Comparison of ENCODE assay signal across 13 cellular contexts in the genomic region with DNA sequence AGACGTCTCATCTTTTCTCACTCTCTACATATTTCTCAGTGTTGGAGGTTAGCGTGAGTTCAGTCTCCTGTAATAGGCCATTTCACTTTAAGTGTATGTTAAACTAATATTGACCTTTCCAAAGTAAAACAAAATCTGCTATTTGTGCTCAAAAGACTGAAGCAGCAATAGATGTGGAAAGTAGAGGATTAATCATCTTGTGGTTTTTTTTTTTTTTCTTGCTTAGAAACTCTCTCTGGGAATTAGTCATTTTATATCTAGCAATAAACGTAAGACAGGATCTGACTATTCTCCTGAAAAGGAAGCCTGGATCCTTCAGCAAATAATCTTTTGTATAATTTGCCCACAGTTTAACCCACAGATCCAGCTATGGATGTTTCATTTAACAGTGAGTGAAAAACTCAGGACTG.
DNase-seq lines count a peak whose midpoint lies in the region; ATAC-seq, FAIRE-seq and TF ChIP-seq lines count a peak whose summit lies in the region.
"Had no signal": no experiment of that assay in that cellular context is flagged by ENCODE, and none has a peak within 500 bp of the region (broad histone marks: within the 10 kb centered on the region; RNA-seq: fewer than 3 reads in every experiment).

No MANE protein-coding gene starts in this region.

- H3K4me2 ChIP-seq in PC-3 (ENCODE audit: low read length): peak overlapping the region; percentile 49

- DNase-seq in activated CD4-positive, alpha-beta T cell treated with anti-CD3 and anti-CD28 coated beads for 36 hours: no peak
- no peak for DNase-seq in activated CD4-positive, alpha-beta T cell treated with anti-CD3 and anti-CD28 coated beads, Interleukin-2, amount 50 U/mL, for 1 hour
- DNase-seq in PC-3 (peak; percentile 100), dedifferentiated amniotic fluid mesenchymal stem cell (ENCODE audit: extremely low spot score) (peak; percentile 38), pulmonary artery endothelial cell (ENCODE audit: low read depth, low spot score) (peak; percentile 61), C1 segment of cervical spinal cord (lab: John Stamatoyannopoulos, UW) (no peak), GM12892 (ENCODE audit: insufficient read length) (no peak), NCI-H2171 (lab: John Stamatoyannopoulos, UW) (no peak)
- DNase-seq: activated CD4-positive, alpha-beta T cell treated with anti-CD3 and anti-CD28 coated beads for 4 hours; NCI-H187 treated with DMSO at 0.1 percent for 48 hours; Peyer's patch; retina had no signal

- no TSS peak for BruUV-seq in PC-3 (replicated peaks; lab: Mats Ljungman, UMichigan)

- H3K4me1 Mint-ChIP-seq in activated CD4-positive, alpha-beta T cell treated with anti-CD3 and anti-CD28 coated beads for 36 hours: peaks cover 55% of the 10 kb centered on the region

- CTCF ChIA-PET in activated CD4-positive, alpha-beta T cell treated with anti-CD3 and anti-CD28 coated beads for 36 hours (lab: Charles Lee): interaction anchor here (0.6 kb wide), 1 partner anchor 120 kb away, joined by 3 read pairs; no protein-coding TSS in a partner anchor
- CTCF ChIA-PET in PC-3 (lab: Charles Lee): interaction anchor here (0.5 to 2.5 kb wide), 7 partner anchors 19 to 1873 kb away, joined by 3 to 31 read pairs (median 3); no protein-coding TSS in a partner anchor

- peaks cover 6% of the 10 kb centered on the region for H3K36me3 Mint-ChIP-seq in activated CD4-positive, alpha-beta T cell treated with anti-CD3 and anti-CD28 coated beads for 36 hours (ENCODE audit: low read depth)

- H3K27me3 ChIP-seq in PC-3 (ENCODE audit: low read length): no peaks in the 10 kb centered on the region
- H3K27me3 ChIP-seq: Peyer's patch had no signal

- peak overlapping the region; percentile 1; the same call in 1 of the 2 replicates for H2AFZ ChIP-seq in PC-3 (ENCODE audit: low read length)

- H3K9me2 ChIP-seq in PC-3 (replicated peaks; ENCODE audit: low read length): no peaks in the 10 kb centered on the region

- no peak for TF ChIP-seq CTCF in PC-3 (conservative IDR thresholded peaks at IDR 0.05; ENCODE audit: low read depth, low read length)

- peaks cover 81% of the 10 kb centered on the region for H3K4me1 ChIP-seq in PC-3 (ENCODE audit: insufficient read depth, low read length)
- H3K4me1 ChIP-seq: Peyer's patch had no signal

- H3K79me2 ChIP-seq in PC-3 (ENCODE audit: low read length): peaks cover 70% of the 10 kb centered on the region

- H3K27ac Mint-ChIP-seq in activated CD4-positive, alpha-beta T cell treated with anti-CD3 and anti-CD28 coated beads for 36 hours: peak overlapping the region; percentile 70
- H3K27ac Mint-ChIP-seq: dendritic cell treated with granulocyte-macrophage colony-stimulating factor and Interleukin-4, amounts not matched to agents 40 ng/mL and 50 ng/mL, for 4 days had no signal

- POLR2A ChIA-PET in activated CD4-positive, alpha-beta T cell treated with anti-CD3 and anti-CD28 coated beads for 36 hours (lab: Charles Lee): no interaction called here
- POLR2A ChIA-PET in PC-3 (lab: Charles Lee; ENCODE audit: unreplicated experiment): interaction anchor here (0.6 to 1.7 kb wide), 6 partner anchors 8 to 462 kb away, joined by 3 to 34 read pairs (median 4); no protein-coding TSS in a partner anchor

- peak overlapping the region; percentile 24 for H3K4me3 Mint-ChIP-seq in activated CD4-positive, alpha-beta T cell treated with anti-CD3 and anti-CD28 coated beads for 36 hours
- H3K4me3 Mint-ChIP-seq: dendritic cell treated with granulocyte-macrophage colony-stimulating factor and Interleukin-4, amounts not matched to agents 40 ng/mL and 50 ng/mL, for 4 days had no signal

- H3K36me3 ChIP-seq in PC-3 (ENCODE audit: low read depth, low read length): peaks cover 78% of the 10 kb centered on the region

- peak overlapping the region; percentile 65 for H3K27ac ChIP-seq in PC-3 (ENCODE audit: low read length)
- H3K27ac ChIP-seq: Peyer's patch had no signal

- peaks cover 35% of the 10 kb centered on the region for H3K27me3 Mint-ChIP-seq in activated CD4-positive, alpha-beta T cell treated with anti-CD3 and anti-CD28 coated beads for 36 hours

- FAIRE-seq in GM12892 (lab: Jason Lieb, UNC): no peak

- intact Hi-C loops in activated CD4-positive, alpha-beta T cell treated with anti-CD3 and anti-CD28 coated beads for 36 hours (cut with DNase I, micrococcal nuclease): loop anchor here (1.0 to 5.0 kb wide), 9 partner anchors 11 to 1010 kb away; a partner anchor contains a TSS
- intact Hi-C loops in PC-3 (cut with micrococcal nuclease): loop anchor here (1.0 to 2.0 kb wide), 13 partner anchors 12 to 242 kb away; no protein-coding TSS in a partner anchor

- no peaks in the 10 kb centered on the region for H4K20me1 ChIP-seq in PC-3 (ENCODE audit: low read length)

- H3K9ac ChIP-seq in PC-3 (ENCODE audit: low read length): peak overlapping the region; percentile 72

- H3K9me3 ChIP-seq in PC-3 (ENCODE audit: low read length): no peaks in the 10 kb centered on the region
- H3K9me3 ChIP-seq: Peyer's patch had no signal

- H3K9me3 Mint-ChIP-seq in activated CD4-positive, alpha-beta T cell treated with anti-CD3 and anti-CD28 coated beads for 36 hours (ENCODE audit: low read depth): peaks cover 6% of the 10 kb centered on the region

- ATAC-seq in activated CD4-positive, alpha-beta T cell treated with anti-CD3 and anti-CD28 coated beads for 36 hours: peak; percentile 74
- peak; percentile 75 for ATAC-seq in PC-3

- TF ChIP-seq POLR2A in GM12892 (IDR thresholded peaks at IDR 0.05; ENCODE audit: low read depth, low read length): no peak

- peaks cover 54% of the 10 kb centered on the region for H3F3A ChIP-seq in PC-3 (ENCODE audit: low read length, unreplicated experiment)

- peak overlapping the region; percentile 6; the same call in 1 of the 2 replicates for H3K4me3 ChIP-seq in PC-3 (ENCODE audit: low read length)
- H3K4me3 ChIP-seq: Peyer's patch had no signal

Comparison
In these comparisons a context has a peak if more than half of its experiments do, and no peak if none do; other contexts are left out.
1. DNase-seq: peak in PC-3 (single experiment), dedifferentiated amniotic fluid mesenchymal stem cell (single experiment) and pulmonary artery endothelial cell (single experiment); none in activated CD4-positive, alpha-beta T cell treated with anti-CD3 and anti-CD28 coated beads for 36 hours (single experiment), activated CD4-positive, alpha-beta T cell treated with anti-CD3 and anti-CD28 coated beads, Interleukin-2, amount 50 U/mL, for 1 hour (single experiment), C1 segment of cervical spinal cord (0 of 14), GM12892 (single experiment) and NCI-H2171 (single experiment).